11 cellular contexts compared by ENCODE assay signal in genomic region chr5:34498582-34498981, GRCh38.
DNase-seq lines count a peak whose midpoint lies in the region; ATAC-seq, FAIRE-seq and TF ChIP-seq lines count a peak whose summit lies in the region.
"Had no signal": no experiment of that assay in that cellular context is flagged by ENCODE, and none has a peak within 500 bp of the region (broad histone marks: within the 10 kb centered on the region; RNA-seq: fewer than 3 reads in every experiment).

No MANE protein-coding gene starts in this region.

- H3K4me1 Mint-ChIP-seq in activated naive CD4-positive, alpha-beta T cell treated with anti-CD3 and anti-CD28 coated beads for 36 hours (ENCODE audit: low read depth): peaks cover 13% of the 10 kb centered on the region

- CTCF ChIA-PET in activated naive CD4-positive, alpha-beta T cell treated with anti-CD3 and anti-CD28 coated beads for 36 hours (lab: Charles Lee): interaction anchor here (0.6 to 2.9 kb wide), 4 partner anchors 11 to 33 kb away, joined by 3 to 10 read pairs (median 4); no protein-coding TSS in a partner anchor
- CTCF ChIA-PET in K562 (lab: Yijun Ruan, JAX; ENCODE audit: low intra/inter-chr PET ratio): no interaction called here

- H3K27ac ChIP-seq in K562 (ENCODE audit: extremely low read depth, low read depth, low read length): no peak overlapping the region
- H3K27ac ChIP-seq in muscle layer of duodenum (ENCODE audit: low read length): peak overlapping the region; percentile 33
- peak overlapping the region; percentile 83 to 86 for H3K27ac ChIP-seq in uterus

- H3K27ac Mint-ChIP-seq in activated naive CD4-positive, alpha-beta T cell treated with anti-CD3 and anti-CD28 coated beads for 36 hours: peak overlapping the region; percentile 74

- H3K36me3 Mint-ChIP-seq in activated naive CD4-positive, alpha-beta T cell treated with anti-CD3 and anti-CD28 coated beads for 36 hours (ENCODE audit: low read depth): no peaks in the 10 kb centered on the region

- no peak for TF ChIP-seq POLR2A in K562 (conservative IDR thresholded peaks at IDR 0.05)
- TF ChIP-seq POLR2A in uterus (IDR thresholded peaks at IDR 0.05): no peak

- no peaks in the 10 kb centered on the region for H3K79me2 ChIP-seq in K562 (ENCODE audit: control insufficient read depth, insufficient read depth, low read length)

- POLR2A ChIA-PET in K562 (lab: Yijun Ruan, JAX): no interaction called here

- H3K9ac ChIP-seq in K562 (ENCODE audit: insufficient read depth in 1 of 2, low read depth in 2 of 2, low read length in 2 of 2): no peak overlapping the region

- no peak for FAIRE-seq in K562 (lab: Jason Lieb, UNC)

- H3K9me1 ChIP-seq in K562 (ENCODE audit: control insufficient read depth, insufficient read depth, low read length): no peaks in the 10 kb centered on the region

- H3K4me1 ChIP-seq in K562 (replicated peaks in 1 of 2; ENCODE audit: control insufficient read depth in 2 of 2, insufficient read depth in 2 of 2, low read length in 2 of 2) (no peaks in the 10 kb centered on the region; a peak in 2 of 5 replicates), muscle layer of duodenum (ENCODE audit: control insufficient read depth in 1 of 2, insufficient read depth in 2 of 2, low read length in 2 of 2) (peaks cover 12 to 35% of the 10 kb centered on the region in 2 donors), uterus (peaks cover 18 to 21% of the 10 kb centered on the region in 2 donors)
- H3K4me1 ChIP-seq: BE2C had no signal

- intact Hi-C loops in activated naive CD4-positive, alpha-beta T cell treated with anti-CD3 and anti-CD28 coated beads for 36 hours (cut with micrococcal nuclease): loop anchor here (5.0 kb wide), 1 partner anchor 1429 kb away; no protein-coding TSS in a partner anchor
- intact Hi-C loops in K562 (cut with micrococcal nuclease): no loop called here
- intact Hi-C loops in uterus (cut with DNase I; ENCODE audit: low total_unique reads): no loop called here

- TF ChIP-seq CTCF in K562 (IDR thresholded peaks at IDR 0.05 in 2 of 3, conservative IDR thresholded peaks at IDR 0.05 in 1 of 3; ENCODE audit: insufficient read depth in 2 of 3, low read depth in 1 of 3, low read length in 3 of 3): no peak
- TF ChIP-seq CTCF in uterus (IDR thresholded peaks at IDR 0.05): no peak

- in situ Hi-C loops in K562 (cut with MboI): loop anchor here (25.0 kb wide), 1 partner anchor 689 kb away; no protein-coding TSS in a partner anchor

- no peaks in the 10 kb centered on the region for H4K20me1 ChIP-seq in K562 (replicated peaks; ENCODE audit: control insufficient read depth, insufficient read depth, low read length)

- TF ChIP-seq RAD21 in K562 (CRISPR knock-in tag; conservative IDR thresholded peaks at IDR 0.05 in 1 of 2, IDR thresholded peaks at IDR 0.05 in 1 of 2): no peak

- no peak for ATAC-seq in K562
- no peak for ATAC-seq in GM21529 (IDR thresholded peaks at IDR 0.05; ENCODE audit: unreplicated experiment)
- no peak for ATAC-seq in HG02642 (IDR thresholded peaks at IDR 0.05; ENCODE audit: poor library complexity, unreplicated experiment)
- ATAC-seq: HCT116 had no signal

- no peak overlapping the region for H3K4me2 ChIP-seq in K562 (ENCODE audit: insufficient read depth, low read length)

- H3K9me3 ChIP-seq in K562 (replicated peaks; ENCODE audit: control insufficient read depth, insufficient read depth, low read depth, low read length) (no peaks in the 10 kb centered on the region), muscle layer of duodenum (ENCODE audit: control insufficient read depth in 1 of 2, low read length in 2 of 2) (no peaks in the 10 kb centered on the region), uterus (no peaks in the 10 kb centered on the region)
- H3K9me3 ChIP-seq: BE2C had no signal

- no peak overlapping the region for H3K4me3 ChIP-seq in K562
- no peak overlapping the region for H3K4me3 ChIP-seq in muscle layer of duodenum (ENCODE audit: low read depth in 1 of 2, low read length in 2 of 2)
- H3K4me3 ChIP-seq in uterus: no peak overlapping the region

- DNase-seq in activated naive CD4-positive, alpha-beta T cell treated with anti-CD3 and anti-CD28 coated beads for 36 hours: no peak
- no peak for DNase-seq in activated naive CD4-positive, alpha-beta T cell treated with anti-CD3 and anti-CD28 coated beads, Interleukin-2, amount 50 U/mL, for 16 hours
- DNase-seq in K562 (ENCODE audit: extremely low read depth in 1 of 4, low spot score in 3 of 4): no peak
- no peak for DNase-seq in uterus
- no peak for DNase-seq in hepatic stellate cell (ENCODE audit: low spot score)
- DNase-seq: BE2C, caudate nucleus had no signal

- H3K27me3 Mint-ChIP-seq in activated naive CD4-positive, alpha-beta T cell treated with anti-CD3 and anti-CD28 coated beads for 36 hours (ENCODE audit: low read depth): peaks cover 14% of the 10 kb centered on the region

- no peak overlapping the region for H3K4me3 Mint-ChIP-seq in activated naive CD4-positive, alpha-beta T cell treated with anti-CD3 and anti-CD28 coated beads for 36 hours

- WGBS in K562 (ENCODE audit: insufficient coverage, low coverage, missing lambda C conversion rate): 21% methylated on average over 4 of the region's 4 CpGs

- H2AFZ ChIP-seq in K562 (ENCODE audit: low read depth, low read length): no peak overlapping the region; the same call in 1 of the 2 replicates

- no peak for TF ChIP-seq EP300 in K562 (IDR thresholded peaks at IDR 0.05; ENCODE audit: low read length)

- peaks cover 19 to 47% of the 10 kb centered on the region in 2 experiments; a peak in 4 of 5 replicates for H3K27me3 ChIP-seq in K562 (ENCODE audit: control insufficient read depth in 2 of 2, insufficient read depth in 2 of 2, low read length in 2 of 2)
- no peaks in the 10 kb centered on the region for H3K27me3 ChIP-seq in muscle layer of duodenum (ENCODE audit: low read depth, low read length)
- H3K27me3 ChIP-seq in uterus: no peaks in the 10 kb centered on the region

- H3K9me3 Mint-ChIP-seq in activated naive CD4-positive, alpha-beta T cell treated with anti-CD3 and anti-CD28 coated beads for 36 hours: no peaks in the 10 kb centered on the region

- H3K36me3 ChIP-seq in K562 (ENCODE audit: control insufficient read depth, insufficient read depth, low read length): no peaks in the 10 kb centered on the region
- H3K36me3 ChIP-seq in muscle layer of duodenum (ENCODE audit: control insufficient read depth in 1 of 2, insufficient read depth in 2 of 2, low read length in 2 of 2): no peaks in the 10 kb centered on the region
- H3K36me3 ChIP-seq in uterus: no peaks in the 10 kb centered on the region
- H3K36me3 ChIP-seq: BE2C had no signal

- no TSS peak for BruUV-seq in K562 (replicated peaks; lab: Mats Ljungman, UMichigan)

TF ChIP-seq in K562, 482 proteins besides CTCF, POLR2A, EP300 and RAD21:
- TF ChIP-seq ZNF518B (CRISPR knock-in tag; IDR thresholded peaks at IDR 0.05): no peak
- TF ChIP-seq NR2C2 (CRISPR knock-in tag; IDR thresholded peaks at IDR 0.05): no peak
- TF ChIP-seq NR2C2 (tag; IDR thresholded peaks at IDR 0.05): peak; percentile 24; the same call in 1 of the 2 replicates
- TF ChIP-seq ESRRB (CRISPR knock-in tag; IDR thresholded peaks at IDR 0.05; ENCODE audit: borderline replicate concordance): no peak
